1 cellular context compared by ENCODE assay signal in the genomic region with DNA sequence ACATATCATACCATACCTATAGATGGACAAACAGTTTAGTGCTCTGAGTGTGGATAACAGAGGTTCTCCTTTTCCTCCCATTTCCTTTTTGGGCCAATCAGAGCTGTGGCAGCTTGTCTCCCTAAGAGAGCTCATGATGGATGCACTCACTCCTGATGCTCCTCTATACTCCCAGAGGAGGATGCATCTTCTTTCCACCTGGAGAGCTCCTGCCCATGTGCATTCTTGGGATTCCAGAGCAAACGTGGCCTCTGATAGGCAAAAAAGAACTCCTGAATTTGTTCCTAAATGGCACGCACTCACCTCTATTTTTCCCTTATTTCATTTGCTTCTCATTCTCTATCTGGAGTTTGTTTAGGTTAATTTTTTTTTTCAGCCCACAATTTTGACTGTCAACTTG.
TF ChIP-seq lines count a peak whose summit lies in the region.

No MANE protein-coding gene starts in this region.

TF ChIP-seq in H1, 55 proteins besides CTCF, POLR2A, EP300 and RAD21:
- no peak for TF ChIP-seq KDM4A (IDR thresholded peaks at IDR 0.05; ENCODE audit: low read depth, low read length, severe bottlenecking)
- TF ChIP-seq PHF8 (conservative IDR thresholded peaks at IDR 0.05; ENCODE audit: low read depth, low read length): no peak
- no peak for TF ChIP-seq HDAC2 (IDR thresholded peaks at IDR 0.05; ENCODE audit: borderline replicate concordance in 1 of 2, low read depth in 2 of 2, low read length in 2 of 2)
- TF ChIP-seq CTBP2 (IDR thresholded peaks at IDR 0.05; ENCODE audit: borderline replicate concordance, insufficient read depth, insufficient read length, low read length): no peak
- peak; percentile 86 for TF ChIP-seq TEAD4 (IDR thresholded peaks at IDR 0.05; ENCODE audit: low read depth, low read length)
- no peak for TF ChIP-seq NRF1 (IDR thresholded peaks at IDR 0.05; ENCODE audit: low read depth, low read length)
- no peak for TF ChIP-seq BRCA1 (IDR thresholded peaks at IDR 0.05; ENCODE audit: low read depth, low read length)
- TF ChIP-seq, protein P1, sequence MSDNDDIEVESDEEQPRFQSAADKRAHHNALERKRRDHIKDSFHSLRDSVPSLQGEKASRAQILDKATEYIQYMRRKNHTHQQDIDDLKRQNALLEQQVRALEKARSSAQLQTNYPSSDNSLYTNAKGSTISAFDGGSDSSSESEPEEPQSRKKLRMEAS (IDR thresholded peaks at IDR 0.05): no peak
- TF ChIP-seq SIRT6 (IDR thresholded peaks at IDR 0.05; ENCODE audit: low read length): no peak
